25 cellular contexts compared by ENCODE assay signal in genomic region chr3:100083209-100083608, GRCh38. TPM values are rescaled to one million over a fixed set of nuclear protein-coding genes. Genes with fewer than 3 reads are reported as not detected.
"Had no signal": no experiment of that assay in that cellular context is flagged by ENCODE, and none has a peak within 500 bp of the region (broad histone marks: within the 10 kb centered on the region; RNA-seq: fewer than 3 reads in every experiment).

No MANE protein-coding gene starts in this region.

- H3K9me3 ChIP-seq: SJSA1 had no signal

- H3K27ac ChIP-seq: SJSA1 had no signal

- H3K27me3 Mint-ChIP-seq: activated B cell treated with CpG ODN at 0.5 μM for 24 hours; activated naive CD4-positive, alpha-beta T cell treated with anti-CD3 and anti-CD28 coated beads, Interleukin-2, amount 10 ng/mL, durations not matched to agents 7 days and 5 days; activated T-cell treated with anti-CD3 and anti-CD28 coated beads, Interleukin-2, amount 50 U/mL, for 24 hours; activated T-helper 17 cell treated with anti-CD3 and anti-CD28 coated beads, Interleukin-2, amount 50 U/mL, for 72 hours had no signal

- H3K9me3 Mint-ChIP-seq: activated B cell treated with CpG ODN at 0.5 μM for 24 hours; activated naive CD8-positive, alpha-beta T cell treated with anti-CD3 and anti-CD28 coated beads for 36 hours; activated T-cell treated with anti-CD3 and anti-CD28 coated beads, Interleukin-2, amount 50 U/mL, for 24 hours; activated T-helper 17 cell treated with anti-CD3 and anti-CD28 coated beads, Interleukin-2, amount 50 U/mL, for 72 hours had no signal

- H3K27me3 ChIP-seq: SJSA1 had no signal

- FAIRE-seq: RCC 7860 had no signal

- H3K4me3 Mint-ChIP-seq: activated B cell treated with CpG ODN at 0.5 μM for 24 hours; activated CD4-positive, alpha-beta T cell treated with anti-CD3 and anti-CD28 coated beads, Interleukin-2, amount 10 ng/mL, durations not matched to agents 24 days and 14 days; activated CD8-positive, alpha-beta memory T cell treated with anti-CD3 and anti-CD28 coated beads, Interleukin-2, amount 10 ng/mL, durations not matched to agents 7 days and 5 days; activated naive CD4-positive, alpha-beta T cell treated with anti-CD3 and anti-CD28 coated beads, Interleukin-2, amount 10 ng/mL, durations not matched to agents 7 days and 5 days; activated naive CD8-positive, alpha-beta T cell treated with anti-CD3 and anti-CD28 coated beads for 36 hours; activated T-cell treated with anti-CD3 and anti-CD28 coated beads, Interleukin-2, amount 50 U/mL, for 24 hours; activated T-helper 17 cell treated with anti-CD3 and anti-CD28 coated beads, Interleukin-2, amount 50 U/mL, for 72 hours had no signal

- DNase-seq: activated B cell treated with CpG ODN at 0.5 μM for 24 hours; activated CD4-positive, alpha-beta T cell treated with anti-CD3 and anti-CD28 coated beads for 1 hour; activated CD4-positive, alpha-beta T cell treated with anti-CD3 and anti-CD28 coated beads, Interleukin-2, amount 10 ng/mL, durations not matched to agents 24 days and 14 days; activated CD4-positive, alpha-beta T cell treated with anti-CD3 and anti-CD28 coated beads, Interleukin-2, amount 50 U/mL, for 48 hours; activated CD8-positive, alpha-beta memory T cell treated with anti-CD3 and anti-CD28 coated beads, Interleukin-2, amount 10 ng/mL, durations not matched to agents 7 days and 5 days; activated gamma-delta T cell; activated naive CD4-positive, alpha-beta T cell treated with anti-CD3 and anti-CD28 coated beads, Interleukin-2, amount 10 ng/mL, durations not matched to agents 7 days and 5 days; activated naive CD8-positive, alpha-beta T cell treated with anti-CD3 and anti-CD28 coated beads for 36 hours; activated T-cell treated with anti-CD3 and anti-CD28 coated beads, Interleukin-2, amount 50 U/mL, for 24 hours; cerebellar nuclear complex; KBM-7; NCI-H1048; NCI-H146; NCI-H187 treated with DMSO at 0.1 percent for 48 hours; NCI-H2171; NCI-H226; NCI-H526 treated with DMSO at 0.1 percent for 48 hours; NCI-H82; PC-3; SHP77; SW 1271 had no signal

- H3K4me3 ChIP-seq: SJSA1 had no signal

- H3K36me3 ChIP-seq: SJSA1 had no signal

- ATAC-seq: activated CD8-positive, alpha-beta memory T cell treated with anti-CD3 and anti-CD28 coated beads, Interleukin-2, amount 10 ng/mL, durations not matched to agents 7 days and 5 days; activated T-helper 17 cell treated with anti-CD3 and anti-CD28 coated beads, Interleukin-2, amount 50 U/mL, for 72 hours; PC-3; SK-N-SH treated with all-trans-retinoic acid at 6 μM for 48 hours had no signal

- H3K27ac Mint-ChIP-seq: activated B cell treated with CpG ODN at 0.5 μM for 24 hours; activated CD4-positive, alpha-beta T cell treated with anti-CD3 and anti-CD28 coated beads, Interleukin-2, amount 10 ng/mL, durations not matched to agents 24 days and 14 days; activated CD8-positive, alpha-beta memory T cell treated with anti-CD3 and anti-CD28 coated beads, Interleukin-2, amount 10 ng/mL, durations not matched to agents 7 days and 5 days; activated naive CD4-positive, alpha-beta T cell treated with anti-CD3 and anti-CD28 coated beads, Interleukin-2, amount 10 ng/mL, durations not matched to agents 7 days and 5 days; activated naive CD8-positive, alpha-beta T cell treated with anti-CD3 and anti-CD28 coated beads for 36 hours; activated T-cell treated with anti-CD3 and anti-CD28 coated beads, Interleukin-2, amount 50 U/mL, for 24 hours; activated T-helper 17 cell treated with anti-CD3 and anti-CD28 coated beads, Interleukin-2, amount 50 U/mL, for 72 hours had no signal

RNA-seq across cellular contexts. Expression of gene FILIP1L, which starts 31.1 kb away (rescaled TPM):
- total RNA-seq: PC-3 had no signal
